ENCODE assay signal across 29 cellular contexts in genomic region chr4:60116592-60116991, GRCh38.
"Had no signal": no experiment of that assay in that cellular context is flagged by ENCODE, and none has a peak within 500 bp of the region (broad histone marks: within the 10 kb centered on the region; RNA-seq: fewer than 3 reads in every experiment).

No MANE protein-coding gene starts in this region.

- H3K4me3 Mint-ChIP-seq: stimulated activated effector memory CD8-positive, alpha-beta T cell treated with anti-CD3 and anti-CD28 coated beads, Interleukin-12 subunit alpha, Interleukin-12 subunit beta, amount 100 ng/mL, for 72 hours; stimulated activated memory B cell treated with anti-CD40 and anti-IgM and Interleukin-4, amounts not matched to agents 10 μg/mL and 1 μg/mL and 100 μg/mL, for 72 hours; stimulated activated naive B cell treated with anti-CD40 and anti-IgM and Interleukin-4, amounts not matched to agents 10 μg/mL and 1 μg/mL and 100 μg/mL, for 72 hours; stimulated activated naive CD8-positive, alpha-beta T cell treated with anti-CD3 and anti-CD28 coated beads, Interleukin-15, amount 100 ng/mL, for 72 hours; stimulated activated naive CD8-positive, alpha-beta T cell treated with anti-CD3 and anti-CD28 coated beads, Interleukin-15, Interleukin-2, amounts not matched to agents 100 ng/mL and 50 ng/mL, for 24 hours; type B pancreatic cell had no signal

- H3K9me3 ChIP-seq: stomach, suprapubic skin, testis, thoracic aorta, thyroid gland, tibial artery, tibial nerve, upper lobe of left lung, upper lobe of right lung, uterus, vagina had no signal

- H3K27me3 Mint-ChIP-seq: stimulated activated memory B cell treated with anti-CD40 and anti-IgM and Interleukin-4, amounts not matched to agents 10 μg/mL and 1 μg/mL and 100 μg/mL, for 72 hours; stimulated activated naive B cell treated with anti-CD40 and anti-IgM and Interleukin-4, amounts not matched to agents 10 μg/mL and 1 μg/mL and 100 μg/mL, for 72 hours; stimulated activated naive CD8-positive, alpha-beta T cell treated with anti-CD3 and anti-CD28 coated beads, Interleukin-15, amount 100 ng/mL, for 72 hours; stimulated activated naive CD8-positive, alpha-beta T cell treated with anti-CD3 and anti-CD28 coated beads, Interleukin-15, Interleukin-2, amounts not matched to agents 100 ng/mL and 50 ng/mL, for 24 hours; type B pancreatic cell had no signal

- H3K36me3 Mint-ChIP-seq: stimulated activated effector memory CD8-positive, alpha-beta T cell treated with anti-CD3 and anti-CD28 coated beads, Interleukin-12 subunit alpha, Interleukin-12 subunit beta, amount 100 ng/mL, for 72 hours; stimulated activated memory B cell treated with anti-CD40 and anti-IgM and Interleukin-4, amounts not matched to agents 10 μg/mL and 1 μg/mL and 100 μg/mL, for 72 hours; stimulated activated naive B cell treated with anti-CD40 and anti-IgM and Interleukin-4, amounts not matched to agents 10 μg/mL and 1 μg/mL and 100 μg/mL, for 72 hours; type B pancreatic cell had no signal

- ATAC-seq: stimulated activated effector memory CD8-positive, alpha-beta T cell treated with anti-CD3 and anti-CD28 coated beads, Interleukin-12 subunit alpha, Interleukin-12 subunit beta, amount 100 ng/mL, for 72 hours; stimulated activated memory B cell treated with anti-CD40 and anti-IgM and Interleukin-4, amounts not matched to agents 10 μg/mL and 1 μg/mL and 100 μg/mL, for 72 hours; stimulated activated naive B cell treated with anti-CD40 and anti-IgM and Interleukin-4, amounts not matched to agents 10 μg/mL and 1 μg/mL and 100 μg/mL, for 72 hours; stimulated activated naive CD8-positive, alpha-beta T cell treated with anti-CD3 and anti-CD28 coated beads, Interleukin-15, amount 100 ng/mL, for 72 hours; stimulated activated naive CD8-positive, alpha-beta T cell treated with anti-CD3 and anti-CD28 coated beads, Interleukin-15, Interleukin-2, amounts not matched to agents 100 U/mL and 50 U/mL, for 24 hours; upper lobe of right lung had no signal

- H3K9me3 Mint-ChIP-seq: stimulated activated memory B cell treated with anti-CD40 and anti-IgM and Interleukin-4, amounts not matched to agents 10 μg/mL and 1 μg/mL and 100 μg/mL, for 72 hours; stimulated activated naive B cell treated with anti-CD40 and anti-IgM and Interleukin-4, amounts not matched to agents 10 μg/mL and 1 μg/mL and 100 μg/mL, for 72 hours; type B pancreatic cell had no signal

- H3K27ac Mint-ChIP-seq: stimulated activated effector memory CD8-positive, alpha-beta T cell treated with anti-CD3 and anti-CD28 coated beads, Interleukin-12 subunit alpha, Interleukin-12 subunit beta, amount 100 ng/mL, for 72 hours; stimulated activated memory B cell treated with anti-CD40 and anti-IgM and Interleukin-4, amounts not matched to agents 10 μg/mL and 1 μg/mL and 100 μg/mL, for 72 hours; stimulated activated naive B cell treated with anti-CD40 and anti-IgM and Interleukin-4, amounts not matched to agents 10 μg/mL and 1 μg/mL and 100 μg/mL, for 72 hours; stimulated activated naive CD8-positive, alpha-beta T cell treated with anti-CD3 and anti-CD28 coated beads, Interleukin-15, amount 100 ng/mL, for 72 hours; stimulated activated naive CD8-positive, alpha-beta T cell treated with anti-CD3 and anti-CD28 coated beads, Interleukin-15, Interleukin-2, amounts not matched to agents 100 ng/mL and 50 ng/mL, for 24 hours; type B pancreatic cell had no signal

- H3K4me1 ChIP-seq: stomach, suprapubic skin, testis, thyroid gland, tibial nerve, transverse colon, upper lobe of left lung, upper lobe of right lung, uterus, vagina had no signal

- H3K4me1 Mint-ChIP-seq: stimulated activated effector memory CD8-positive, alpha-beta T cell treated with anti-CD3 and anti-CD28 coated beads, Interleukin-12 subunit alpha, Interleukin-12 subunit beta, amount 100 ng/mL, for 72 hours; stimulated activated memory B cell treated with anti-CD40 and anti-IgM and Interleukin-4, amounts not matched to agents 10 μg/mL and 1 μg/mL and 100 μg/mL, for 72 hours; stimulated activated naive B cell treated with anti-CD40 and anti-IgM and Interleukin-4, amounts not matched to agents 10 μg/mL and 1 μg/mL and 100 μg/mL, for 72 hours; stimulated activated naive CD8-positive, alpha-beta T cell treated with anti-CD3 and anti-CD28 coated beads, Interleukin-15, amount 100 ng/mL, for 72 hours had no signal

- H3K27ac ChIP-seq: stomach, suprapubic skin, testis, thoracic aorta, thyroid gland, tibial artery, tibial nerve, transverse colon, upper lobe of left lung, upper lobe of right lung, uterus, vagina had no signal

- H3K27me3 ChIP-seq: stomach, suprapubic skin, testis, thyroid gland, tibial artery, tibial nerve, transverse colon, upper lobe of left lung, upper lobe of right lung, uterus, vagina had no signal

- H3K36me3 ChIP-seq: stomach, suprapubic skin, thoracic aorta, thyroid gland, tibial artery, tibial nerve, transverse colon, upper lobe of left lung, upper lobe of right lung, vagina had no signal

- H3K4me3 ChIP-seq: stomach, suprapubic skin, testis, thoracic aorta, thyroid gland, tibial artery, tibial nerve, transverse colon, upper lobe of left lung, upper lobe of right lung, uterus, vagina had no signal

- FAIRE-seq: urothelium cell line had no signal

- DNase-seq: stimulated activated CD4-positive, alpha-beta T cell treated with anti-CD3 and anti-CD28 coated beads, Interleukin-2, amount 100 ng/mL, for 48 hours; stimulated activated CD4-positive, alpha-beta T cell treated with anti-CD3 and anti-CD28 coated beads, Interleukin-4, amount 100 ng/mL, for 1 hour; stimulated activated CD4-positive, alpha-beta T cell treated with anti-CD3 and anti-CD28 coated beads, Interleukin-4, amount 100 ng/mL, for 24 hours; stimulated activated CD4-positive, alpha-beta T cell treated with anti-CD3 and anti-CD28 coated beads, Interleukin-4, amount 100 ng/mL, for 4 hours; stimulated activated CD8-positive, alpha-beta memory T cell treated with anti-CD3 and anti-CD28 coated beads, Interleukin-4, amount 100 ng/mL, for 48 hours; stimulated activated naive B cell treated with anti-CD40 and anti-IgM and Interleukin-4, amounts not matched to agents 10 μg/mL and 1 μg/mL and 100 μg/mL, for 72 hours; stimulated activated naive CD4-positive, alpha-beta T cell; stimulated activated naive CD4-positive, alpha-beta T cell treated with Interleukin-2 at 50 U/mL for 16 hours; stimulated activated naive CD8-positive, alpha-beta T cell treated with anti-CD3 and anti-CD28 coated beads, Interleukin-15, amount 100 ng/mL, for 72 hours; stimulated activated naive CD8-positive, alpha-beta T cell treated with anti-CD3 and anti-CD28 coated beads, Interleukin-15, Interleukin-2, amounts not matched to agents 100 U/mL and 50 U/mL, for 24 hours; stomach; substantia nigra; testis; thyroid gland; tibial artery; transverse colon; trophoblast cell; upper lobe of left lung; upper lobe of right lung; uterus had no signal
